Comparison of ENCODE assay signal across 7 cellular contexts in genomic region chr6:132161283-132161682, GRCh38.
DNase-seq lines count a peak whose midpoint lies in the region; ATAC-seq and TF ChIP-seq lines count a peak whose summit lies in the region.

No MANE protein-coding gene starts in this region.

- 26 to 41% (median 37%) methylated on average over 3 of the region's 3 CpGs for WGBS in stomach, 5 donors

- intact Hi-C loops in left ventricle myocardium superior (cut with micrococcal nuclease), result loop anchor here (5.0 kb wide), 1 partner anchor 239 kb away; no protein-coding TSS in a partner anchor
- intact Hi-C loops in stomach (cut with DNase I; ENCODE audit: low total_unique reads), result loop anchor here (10.0 kb wide), 1 partner anchor 236 kb away; no protein-coding TSS in a partner anchor

- no peaks in the 10 kb centered on the region for H3K36me3 ChIP-seq in stomach

- H3K27ac Mint-ChIP-seq in activated T-cell treated with anti-CD3 and anti-CD28 coated beads, Interleukin-2, amount 50 U/mL, for 24 hours, result no peak overlapping the region

- H3K4me1 Mint-ChIP-seq in activated T-cell treated with anti-CD3 and anti-CD28 coated beads, Interleukin-2, amount 50 U/mL, for 24 hours (ENCODE audit: low read depth), result no peaks in the 10 kb centered on the region

- TF ChIP-seq CTCF in stomach (IDR thresholded peaks at IDR 0.05), result peak in 5 of 7 experiments; percentile 27 to 49 (median 38)

- in situ Hi-C loops in SK-MEL-5 (cut with HindIII; ENCODE audit: low pct_unique_long_range_greater_than_20kb, low sequenced_read_pairs), result no loop called here

- H3K9me3 Mint-ChIP-seq in activated T-cell treated with anti-CD3 and anti-CD28 coated beads, Interleukin-2, amount 50 U/mL, for 24 hours, result no peaks in the 10 kb centered on the region

- no peak overlapping the region for H3K4me3 Mint-ChIP-seq in activated T-cell treated with anti-CD3 and anti-CD28 coated beads, Interleukin-2, amount 50 U/mL, for 24 hours

- peaks cover 0 to 3% (median 0%) of the 10 kb centered on the region in 4 donors for H3K4me1 ChIP-seq in stomach

- H3K4me3 ChIP-seq in stomach, result no peak overlapping the region

- TF ChIP-seq EP300 in stomach (IDR thresholded peaks at IDR 0.05), result no peak

- H3K27me3 ChIP-seq in stomach, result no peaks in the 10 kb centered on the region

- no peaks in the 10 kb centered on the region for H3K9me3 ChIP-seq in stomach

- peak; percentile 59 for ATAC-seq in left ventricle myocardium superior
- no peak for ATAC-seq in GM21576 (IDR thresholded peaks at IDR 0.05; ENCODE audit: unreplicated experiment)

- no peak overlapping the region for H3K27ac ChIP-seq in stomach

- DNase-seq in H4 (ENCODE audit: low spot score), result peak; percentile 31
- DNase-seq in SK-MEL-5 (ENCODE audit: low read depth, low spot score), result peak; percentile 81
- no peak for DNase-seq in left ventricle myocardium superior
- DNase-seq in stomach, result no peak
- DNase-seq in activated T-cell treated with anti-CD3 and anti-CD28 coated beads, Interleukin-2, amount 50 U/mL, for 24 hours, result no peak
- DNase-seq in NCI-H510A (lab: John Stamatoyannopoulos, UW), result no peak

- no peaks in the 10 kb centered on the region for H3K27me3 Mint-ChIP-seq in activated T-cell treated with anti-CD3 and anti-CD28 coated beads, Interleukin-2, amount 50 U/mL, for 24 hours

- no peak for TF ChIP-seq POLR2A in stomach (IDR thresholded peaks at IDR 0.05)

- H3K36me3 Mint-ChIP-seq in activated T-cell treated with anti-CD3 and anti-CD28 coated beads, Interleukin-2, amount 50 U/mL, for 24 hours (ENCODE audit: low read depth), result no peaks in the 10 kb centered on the region

Comparison
In these comparisons a context has a peak if more than half of its experiments do, and no peak if none do; other contexts are left out.
1. DNase-seq: peak in H4 (single experiment) and SK-MEL-5 (single experiment); none in left ventricle myocardium superior (single experiment), stomach (single experiment), activated T-cell treated with anti-CD3 and anti-CD28 coated beads, Interleukin-2, amount 50 U/mL, for 24 hours (single experiment) and NCI-H510A (single experiment).